ENCODE assay signal across 8 cellular contexts in genomic region chr1:54489627-54490240, GRCh38. TPM values are rescaled to one million over a fixed set of nuclear protein-coding genes. Genes with fewer than 3 reads are reported as not detected.
A peak's percentile ranks its signal among the peaks of the same experiment; 100 is the strongest.
DNase-seq lines count a peak whose midpoint lies in the region; ATAC-seq, FAIRE-seq and TF ChIP-seq lines count a peak whose summit lies in the region.

No MANE protein-coding gene starts in this region.

- peak overlapping the region; percentile 86 for H3K4me3 Mint-ChIP-seq in activated CD4-positive, alpha-beta T cell treated with anti-CD3 and anti-CD28 coated beads, Interleukin-2, amount 10 ng/mL, durations not matched to agents 24 days and 14 days

- peaks cover 28% of the 10 kb centered on the region for H3K4me1 ChIP-seq in keratinocyte (ENCODE audit: control insufficient read depth, extremely low read depth, insufficient read depth, low read length)

- DNase-seq in activated CD4-positive, alpha-beta T cell treated with anti-CD3 and anti-CD28 coated beads, Interleukin-2, amount 10 ng/mL, durations not matched to agents 24 days and 14 days, result peak; percentile 63
- no peak for DNase-seq in activated CD4-positive, alpha-beta T cell treated with anti-CD3 and anti-CD28 coated beads, Interleukin-2, amount 50 U/mL, for 1 hour
- no peak for DNase-seq in WERI-Rb-1
- no peak for DNase-seq in keratinocyte (ENCODE audit: low read depth, low spot score)
- no peak for DNase-seq in medulla oblongata (ENCODE audit: extremely low spot score)
- DNase-seq in NCI-H2081 (lab: John Stamatoyannopoulos, UW), result no peak

- intact Hi-C loops in activated CD4-positive, alpha-beta T cell treated with anti-CD3 and anti-CD28 coated beads, Interleukin-2, amount 10 ng/mL, durations not matched to agents 24 days and 14 days (cut with micrococcal nuclease), result loop anchor here (1.0 to 5.0 kb wide), 7 partner anchors 132 to 419 kb away; partner anchors contain the start of genes CYB5RL and MRPL37

- H2AFZ ChIP-seq in keratinocyte (ENCODE audit: control insufficient read depth, low read length), result no peak overlapping the region

- H3K79me2 ChIP-seq in keratinocyte (ENCODE audit: control insufficient read depth, insufficient read depth, low read length), result no peaks in the 10 kb centered on the region

- H3K4me1 Mint-ChIP-seq in activated CD4-positive, alpha-beta T cell treated with anti-CD3 and anti-CD28 coated beads, Interleukin-2, amount 10 ng/mL, durations not matched to agents 24 days and 14 days, result peaks cover 31% of the 10 kb centered on the region

- ATAC-seq in GM18519 (IDR thresholded peaks at IDR 0.05; ENCODE audit: low FRiP score, unreplicated experiment), result no peak

- H4K20me1 ChIP-seq in keratinocyte (ENCODE audit: control insufficient read depth, extremely low read depth, insufficient read depth, low read length), result no peaks in the 10 kb centered on the region

- no peaks in the 10 kb centered on the region for H3K36me3 Mint-ChIP-seq in activated CD4-positive, alpha-beta T cell treated with anti-CD3 and anti-CD28 coated beads, Interleukin-2, amount 10 ng/mL, durations not matched to agents 24 days and 14 days (ENCODE audit: low read depth)

- FAIRE-seq in keratinocyte (lab: Jason Lieb, UNC), result no peak

- no peak overlapping the region; the same call in 1 of the 2 replicates for H3K27ac ChIP-seq in WERI-Rb-1
- no peak overlapping the region for H3K27ac ChIP-seq in keratinocyte (ENCODE audit: control insufficient read depth, insufficient read depth, low read length)
- peak overlapping the region; percentile 45 for H3K27ac ChIP-seq in temporal lobe (ENCODE audit: low read depth, low read length)

- H3K9ac ChIP-seq in keratinocyte (ENCODE audit: control insufficient read depth, extremely low read depth, insufficient read depth, low read length), result peak overlapping the region; percentile 77

- peaks cover 33% of the 10 kb centered on the region for H3K27me3 Mint-ChIP-seq in activated CD4-positive, alpha-beta T cell treated with anti-CD3 and anti-CD28 coated beads, Interleukin-2, amount 10 ng/mL, durations not matched to agents 24 days and 14 days

- no peaks in the 10 kb centered on the region for H3K9me3 Mint-ChIP-seq in activated CD4-positive, alpha-beta T cell treated with anti-CD3 and anti-CD28 coated beads, Interleukin-2, amount 10 ng/mL, durations not matched to agents 24 days and 14 days

- H3K27ac Mint-ChIP-seq in activated CD4-positive, alpha-beta T cell treated with anti-CD3 and anti-CD28 coated beads, Interleukin-2, amount 10 ng/mL, durations not matched to agents 24 days and 14 days, result peak overlapping the region; percentile 42

- H3K4me2 ChIP-seq in keratinocyte (ENCODE audit: control insufficient read depth, extremely low read depth, insufficient read depth, low read depth, low read length), result peak overlapping the region; percentile 91

- dilution Hi-C loops in keratinocyte (cut with MboI; ENCODE audit: extremely low pct_ligation_motif_present, low sequenced_read_pairs), result no loop called here

- H3K36me3 ChIP-seq in WERI-Rb-1 (no peaks in the 10 kb centered on the region), keratinocyte (ENCODE audit: control insufficient read depth in 2 of 2, extremely low read depth in 1 of 2, insufficient read depth in 2 of 2, low read length in 2 of 2) (no peaks in the 10 kb centered on the region)

- H3K9me1 ChIP-seq in keratinocyte (ENCODE audit: control insufficient read depth, extremely low read depth, insufficient read depth, low read length), result no peaks in the 10 kb centered on the region

- TF ChIP-seq CTCF in WERI-Rb-1 (IDR thresholded peaks at IDR 0.05; ENCODE audit: low read depth, low read length) (no peak), keratinocyte (optimal IDR thresholded peaks at IDR 0.05 in 1 of 3, IDR thresholded peaks at IDR 0.05 in 1 of 3, conservative IDR thresholded peaks at IDR 0.05 in 1 of 3; ENCODE audit: extremely low read depth in 1 of 3, insufficient read depth in 2 of 3, low read length in 3 of 3) (peak in 1 of 3 experiments; percentile 2)

- H3K27me3 ChIP-seq in WERI-Rb-1 (ENCODE audit: insufficient read depth, low read depth, severe bottlenecking) (no peaks in the 10 kb centered on the region), keratinocyte (ENCODE audit: control insufficient read depth, extremely low read depth, insufficient read depth, low read length) (no peaks in the 10 kb centered on the region)

- H3K9me3 ChIP-seq in WERI-Rb-1 (ENCODE audit: severe bottlenecking) (no peaks in the 10 kb centered on the region), keratinocyte (ENCODE audit: control insufficient read depth, low read depth, low read length) (no peaks in the 10 kb centered on the region)

- H3K4me3 ChIP-seq in WERI-Rb-1 (ENCODE audit: low read depth, low read length) (peak overlapping the region; percentile 69; the same call in 1 of the 2 replicates), keratinocyte (ENCODE audit: control insufficient read depth in 2 of 3, extremely low read depth in 1 of 3, insufficient read depth in 2 of 3, low read depth in 1 of 3, low read length in 3 of 3) (peak overlapping the region in 1 of 3 experiments; percentile 75)

RNA-seq across cellular contexts. Expression of gene ACOT11, which starts 58.3 kb away (rescaled TPM):
- 1.3 and 1.6 TPM in 2 replicates for total RNA-seq in activated CD4-positive, alpha-beta T cell treated with anti-CD3 and anti-CD28 coated beads, Interleukin-2, amount 10 ng/mL, durations not matched to agents 24 days and 14 days
- polyA plus RNA-seq in keratinocyte, result 3.4 to 4.0 TPM (median 3.9 TPM) in 3 replicates
- polyA plus RNA-seq in keratinocyte (2011; ENCODE audit: low read depth), result 0.65 TPM
- polyA plus RNA-seq in keratinocyte (2011; cell fraction: cytosol; rRNA removed), result 2.0 and 3.2 TPM in 2 replicates
- 7.3 and 9.5 TPM in 2 replicates for polyA plus RNA-seq in keratinocyte (2011; cell fraction: nucleus; rRNA removed)
- polyA plus RNA-seq in keratinocyte (2012; ENCODE audit: low replicate concordance), result 2.0 and 4.7 TPM in 2 replicates
- 3.6 to 11.6 TPM (median 5.3 TPM) in 3 replicates for polyA minus RNA-seq in keratinocyte
- polyA minus RNA-seq in keratinocyte (2011; cell fraction: cytosol; rRNA and poly(A)+ RNA removed), result 5.2 TPM
- 5.1 and 6.4 TPM in 2 replicates for polyA minus RNA-seq in keratinocyte (2011; cell fraction: nucleus; rRNA and poly(A)+ RNA removed)
- total RNA-seq in temporal lobe, result 1.2 TPM
